ENCODE assay signal across 1 cellular context in the genomic region with DNA sequence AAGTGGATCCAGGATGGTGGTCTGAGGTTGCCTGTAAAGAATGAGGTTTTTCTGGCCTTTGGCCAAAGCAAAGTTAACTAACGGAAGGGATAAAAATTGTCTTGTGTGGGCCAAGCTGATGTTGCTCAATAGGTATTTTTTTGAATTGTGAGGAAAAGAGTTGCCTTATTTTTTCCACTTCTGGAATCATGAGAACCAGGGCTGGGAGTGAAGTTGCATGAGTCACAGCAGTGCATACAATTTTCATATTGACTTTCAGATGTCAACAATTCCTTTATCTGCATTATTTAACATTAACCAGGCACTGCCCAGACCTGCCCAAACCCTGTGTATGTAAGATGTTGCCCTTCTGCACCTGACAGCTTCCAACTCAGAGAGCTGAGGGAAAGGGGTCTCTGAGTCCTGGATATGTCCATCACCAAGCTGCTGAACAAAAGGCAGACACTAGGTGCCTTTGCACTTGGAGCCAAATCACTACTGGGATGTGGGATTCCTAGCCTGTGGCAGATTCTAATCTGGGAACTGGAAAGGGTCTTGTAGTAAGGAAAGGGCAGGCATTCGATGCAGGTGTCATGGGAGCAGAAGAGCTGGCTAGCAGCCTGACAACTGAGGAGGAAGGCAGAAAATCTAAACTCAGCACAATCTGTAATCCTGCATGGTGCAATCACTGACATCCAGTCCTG.
A peak's percentile ranks its signal among the peaks of the same experiment; 100 is the strongest.
TF ChIP-seq lines count a peak whose summit lies in the region.

No MANE protein-coding gene starts in this region.

TF ChIP-seq in liver, 16 proteins besides CTCF, POLR2A, EP300 and RAD21 (continued from another document):
- TF ChIP-seq, protein P1, sequence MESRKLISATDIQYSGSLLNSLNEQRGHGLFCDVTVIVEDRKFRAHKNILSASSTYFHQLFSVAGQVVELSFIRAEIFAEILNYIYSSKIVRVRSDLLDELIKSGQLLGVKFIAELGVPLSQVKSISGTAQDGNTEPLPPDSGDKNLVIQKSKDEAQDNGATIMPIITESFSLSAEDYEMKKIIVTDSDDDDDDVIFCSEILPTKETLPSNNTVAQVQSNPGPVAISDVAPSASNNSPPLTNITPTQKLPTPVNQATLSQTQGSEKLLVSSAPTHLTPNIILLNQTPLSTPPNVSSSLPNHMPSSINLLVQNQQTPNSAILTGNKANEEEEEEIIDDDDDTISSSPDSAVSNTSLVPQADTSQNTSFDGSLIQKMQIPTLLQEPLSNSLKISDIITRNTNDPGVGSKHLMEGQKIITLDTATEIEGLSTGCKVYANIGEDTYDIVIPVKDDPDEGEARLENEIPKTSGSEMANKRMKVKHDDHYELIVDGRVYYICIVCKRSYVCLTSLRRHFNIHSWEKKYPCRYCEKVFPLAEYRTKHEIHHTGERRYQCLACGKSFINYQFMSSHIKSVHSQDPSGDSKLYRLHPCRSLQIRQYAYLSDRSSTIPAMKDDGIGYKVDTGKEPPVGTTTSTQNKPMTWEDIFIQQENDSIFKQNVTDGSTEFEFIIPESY (IDR thresholded peaks at IDR 0.05): peak; percentile 74
- peak; percentile 52 to 84 for TF ChIP-seq RXRA (IDR thresholded peaks at IDR 0.05)
- TF ChIP-seq SP1 (IDR thresholded peaks at IDR 0.05): peak; percentile 69
- TF ChIP-seq HNF4G (IDR thresholded peaks at IDR 0.05): peak; percentile 31
- TF ChIP-seq JUND (IDR thresholded peaks at IDR 0.05): peak; percentile 94 to 97
- peak; percentile 21 for TF ChIP-seq NR2F2 (IDR thresholded peaks at IDR 0.05)
- TF ChIP-seq FOXA1 (IDR thresholded peaks at IDR 0.05): peak; percentile 83
- TF ChIP-seq, protein P2, sequence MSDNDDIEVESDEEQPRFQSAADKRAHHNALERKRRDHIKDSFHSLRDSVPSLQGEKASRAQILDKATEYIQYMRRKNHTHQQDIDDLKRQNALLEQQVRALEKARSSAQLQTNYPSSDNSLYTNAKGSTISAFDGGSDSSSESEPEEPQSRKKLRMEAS (IDR thresholded peaks at IDR 0.05): peak; percentile 51
- peak; percentile 32 for TF ChIP-seq TAF1 (conservative IDR thresholded peaks at IDR 0.05)
- no peak for TF ChIP-seq GABPA (IDR thresholded peaks at IDR 0.05 in 1 of 2, conservative IDR thresholded peaks at IDR 0.05 in 1 of 2)
- peak; percentile 60 to 77 for TF ChIP-seq HNF4A (conservative IDR thresholded peaks at IDR 0.05)
- peak; percentile 47 for TF ChIP-seq YY1 (IDR thresholded peaks at IDR 0.05)
